ENCODE assay signal across 12 cellular contexts in genomic region chr4:137664055-137664405, GRCh38.
DNase-seq lines count a peak whose midpoint lies in the region; ATAC-seq and TF ChIP-seq lines count a peak whose summit lies in the region.
"Had no signal": no experiment of that assay in that cellular context is flagged by ENCODE, and none has a peak within 500 bp of the region (broad histone marks: within the 10 kb centered on the region; RNA-seq: fewer than 3 reads in every experiment).

No MANE protein-coding gene starts in this region.

- H3K36me3 Mint-ChIP-seq in nephron progenitor cell (ENCODE audit: low read depth), result peaks cover 15% of the 10 kb centered on the region

- H3K9me3 ChIP-seq in Karpas-422 (ENCODE audit: low read length), result peaks cover 4% of the 10 kb centered on the region
- H3K9me3 ChIP-seq: left lung had no signal

- DNase-seq in AG20443 (ENCODE audit: low spot score) (peak; percentile 23), M059J (ENCODE audit: low read depth) (peak; percentile 58), dedifferentiated amniotic fluid mesenchymal stem cell (ENCODE audit: extremely low spot score) (peak; percentile 90), nephron progenitor cell (no peak), Karpas-422 (no peak)
- DNase-seq: activated effector memory CD4-positive, alpha-beta T cell treated with Interleukin-2 at 50 U/mL for 16 hours; effector memory CD4-positive, alpha-beta T cell; left lung had no signal

- H3K79me2 ChIP-seq in Karpas-422 (ENCODE audit: low read length), result no peaks in the 10 kb centered on the region

- H4K20me1 ChIP-seq in Karpas-422 (ENCODE audit: insufficient read depth, low read depth, low read length), result no peaks in the 10 kb centered on the region

- H3K27me3 ChIP-seq in Karpas-422 (ENCODE audit: low read length), result no peaks in the 10 kb centered on the region
- H3K27me3 ChIP-seq: left lung had no signal

- no peak overlapping the region for H3K9ac ChIP-seq in Karpas-422 (ENCODE audit: low read length)

- no peaks in the 10 kb centered on the region for H3K27me3 Mint-ChIP-seq in nephron progenitor cell (ENCODE audit: low read depth, poor library complexity)

- peaks cover 18% of the 10 kb centered on the region for H3K9me3 Mint-ChIP-seq in nephron progenitor cell

- peak overlapping the region; percentile 44 for H3K4me3 Mint-ChIP-seq in nephron progenitor cell

- no peak overlapping the region for H3K27ac ChIP-seq in Karpas-422 (ENCODE audit: low read length)

- H3K4me3 ChIP-seq in Karpas-422 (ENCODE audit: low read length), result no peak overlapping the region
- H3K4me3 ChIP-seq: K562, left lung had no signal

- H3K4me1 Mint-ChIP-seq in nephron progenitor cell, result peaks cover 56% of the 10 kb centered on the region

- no peaks in the 10 kb centered on the region for H3K9me2 ChIP-seq in Karpas-422 (replicated peaks; ENCODE audit: insufficient read depth, low read length)

- H3K36me3 ChIP-seq in Karpas-422 (ENCODE audit: insufficient read depth, low read length), result no peaks in the 10 kb centered on the region
- H3K36me3 ChIP-seq: left lung had no signal

- no peak for ATAC-seq in HG03460 (IDR thresholded peaks at IDR 0.05; ENCODE audit: unreplicated experiment)
- no peak for ATAC-seq in HG03520 (IDR thresholded peaks at IDR 0.05; ENCODE audit: unreplicated experiment)
- ATAC-seq in GM21367 (IDR thresholded peaks at IDR 0.05; ENCODE audit: unreplicated experiment), result no peak
- ATAC-seq: K562, left lung had no signal

- H3K4me2 ChIP-seq in Karpas-422 (ENCODE audit: low read depth, low read length, poor library complexity, severe bottlenecking), result no peak overlapping the region

- no peak overlapping the region for H2AFZ ChIP-seq in Karpas-422 (ENCODE audit: low read length)

- TF ChIP-seq CTCF in nephron progenitor cell (IDR thresholded peaks at IDR 0.05), result no peak

- H3K4me1 ChIP-seq in Karpas-422 (ENCODE audit: low read length), result no peaks in the 10 kb centered on the region

- H3K27ac Mint-ChIP-seq in nephron progenitor cell, result peak overlapping the region; percentile 98

Comparison
In these comparisons a context has a peak if more than half of its experiments do, and no peak if none do; other contexts are left out.
1. DNase-seq: peak in AG20443 (single experiment), M059J (single experiment) and dedifferentiated amniotic fluid mesenchymal stem cell (single experiment); none in nephron progenitor cell (single experiment) and Karpas-422 (single experiment).